ENCODE assay signal across 17 cellular contexts in genomic region chr18:28541276-28541930, GRCh38.
DNase-seq lines count a peak whose midpoint lies in the region; ATAC-seq and TF ChIP-seq lines count a peak whose summit lies in the region.
"Had no signal": no experiment of that assay in that cellular context is flagged by ENCODE, and none has a peak within 500 bp of the region (broad histone marks: within the 10 kb centered on the region; RNA-seq: fewer than 3 reads in every experiment).

No MANE protein-coding gene starts in this region.

- TF ChIP-seq CTCF in gastroesophageal sphincter (IDR thresholded peaks at IDR 0.05) (no peak), mesothelial cell of epicardium (IDR thresholded peaks at IDR 0.05; ENCODE audit: unreplicated experiment) (no peak), tibial nerve (IDR thresholded peaks at IDR 0.05) (no peak), glutamatergic neuron (IDR thresholded peaks at IDR 0.05; ENCODE audit: partially characterized antibody, unreplicated experiment) (no peak)

- H3K27ac Mint-ChIP-seq in mesothelial cell of epicardium (peak overlapping the region; percentile 0), glutamatergic neuron (ENCODE audit: unreplicated experiment) (no peak overlapping the region)
- H3K27ac Mint-ChIP-seq: activated naive CD4-positive, alpha-beta T cell treated with anti-CD3 and anti-CD28 coated beads, Interleukin-2, amount 10 ng/mL, durations not matched to agents 7 days and 5 days had no signal

- H3K27ac ChIP-seq in gastroesophageal sphincter = no peak overlapping the region
- H3K27ac ChIP-seq in tibial nerve = peak overlapping the region in 2 of 4 donors; percentile 60 to 66
- H3K27ac ChIP-seq: breast epithelium, neutrophil, thyroid gland had no signal

- ATAC-seq in gastroesophageal sphincter (peak; percentile 69), GM18520 (IDR thresholded peaks at IDR 0.05; ENCODE audit: unreplicated experiment) (no peak)

- no peaks in the 10 kb centered on the region for H3K36me3 Mint-ChIP-seq in mesothelial cell of epicardium
- H3K36me3 Mint-ChIP-seq in glutamatergic neuron (ENCODE audit: unreplicated experiment) = no peaks in the 10 kb centered on the region
- H3K36me3 Mint-ChIP-seq: activated naive CD4-positive, alpha-beta T cell treated with anti-CD3 and anti-CD28 coated beads, Interleukin-2, amount 10 ng/mL, durations not matched to agents 7 days and 5 days had no signal

- H3K9me3 Mint-ChIP-seq in mesothelial cell of epicardium (peaks cover 3% of the 10 kb centered on the region), glutamatergic neuron (ENCODE audit: unreplicated experiment) (peaks cover 2% of the 10 kb centered on the region)

- H3K4me3 Mint-ChIP-seq in mesothelial cell of epicardium = no peak overlapping the region
- H3K4me3 Mint-ChIP-seq in glutamatergic neuron (ENCODE audit: unreplicated experiment) = no peak overlapping the region
- H3K4me3 Mint-ChIP-seq: activated naive CD4-positive, alpha-beta T cell treated with anti-CD3 and anti-CD28 coated beads, Interleukin-2, amount 10 ng/mL, durations not matched to agents 7 days and 5 days had no signal

- WGBS in gastroesophageal sphincter (ENCODE audit: low coverage in 1 of 2), 2 donors = 19 to 20% methylated on average over 3 of the region's 3 CpGs
- 13 to 15% methylated on average over 3 of the region's 3 CpGs for WGBS in tibial nerve, 2 donors

- no peaks in the 10 kb centered on the region for H3K27me3 Mint-ChIP-seq in mesothelial cell of epicardium (ENCODE audit: low read depth)
- H3K27me3 Mint-ChIP-seq in glutamatergic neuron (ENCODE audit: unreplicated experiment) = no peaks in the 10 kb centered on the region
- H3K27me3 Mint-ChIP-seq: activated naive CD4-positive, alpha-beta T cell treated with anti-CD3 and anti-CD28 coated beads, Interleukin-2, amount 10 ng/mL, durations not matched to agents 7 days and 5 days had no signal

- H3K9me3 ChIP-seq in adipocyte (ENCODE audit: control insufficient read depth, low read length) (no peaks in the 10 kb centered on the region), gastroesophageal sphincter (no peaks in the 10 kb centered on the region), tibial nerve (no peaks in the 10 kb centered on the region)
- H3K9me3 ChIP-seq: breast epithelium, neutrophil, thyroid gland had no signal

- H3K4me1 ChIP-seq in adipocyte (ENCODE audit: control insufficient read depth, insufficient read depth, low read length) (no peaks in the 10 kb centered on the region), gastroesophageal sphincter (no peaks in the 10 kb centered on the region), tibial nerve (peaks cover 0 to 14% (median 6%) of the 10 kb centered on the region in 4 donors)
- H3K4me1 ChIP-seq: breast epithelium, thyroid gland had no signal

- H3K4me1 Mint-ChIP-seq in mesothelial cell of epicardium (peaks cover 7% of the 10 kb centered on the region), glutamatergic neuron (ENCODE audit: low read depth, unreplicated experiment) (no peaks in the 10 kb centered on the region)
- H3K4me1 Mint-ChIP-seq: activated naive CD4-positive, alpha-beta T cell treated with anti-CD3 and anti-CD28 coated beads, Interleukin-2, amount 10 ng/mL, durations not matched to agents 7 days and 5 days had no signal

- no peaks in the 10 kb centered on the region for H3K36me3 ChIP-seq in adipocyte (ENCODE audit: control insufficient read depth, insufficient read depth, low read length, severe bottlenecking)
- H3K36me3 ChIP-seq in gastroesophageal sphincter = no peaks in the 10 kb centered on the region
- H3K36me3 ChIP-seq in tibial nerve = no peaks in the 10 kb centered on the region
- H3K36me3 ChIP-seq: breast epithelium, neutrophil, thyroid gland had no signal

- TF ChIP-seq EP300 in gastroesophageal sphincter (IDR thresholded peaks at IDR 0.05) (no peak), tibial nerve (IDR thresholded peaks at IDR 0.05) (peak in 1 of 2 donors; percentile 34)

- H3K27me3 ChIP-seq in adipocyte (replicated peaks; ENCODE audit: control insufficient read depth, insufficient read depth, low read length) (no peaks in the 10 kb centered on the region), gastroesophageal sphincter (no peaks in the 10 kb centered on the region), tibial nerve (no peaks in the 10 kb centered on the region)
- H3K27me3 ChIP-seq: breast epithelium, neutrophil, thyroid gland had no signal

- TF ChIP-seq POLR2A in gastroesophageal sphincter (IDR thresholded peaks at IDR 0.05) = no peak
- no peak for TF ChIP-seq POLR2A in tibial nerve (IDR thresholded peaks at IDR 0.05)

- H3K4me3 ChIP-seq in adipocyte (ENCODE audit: low read length) = no peak overlapping the region
- H3K4me3 ChIP-seq in gastroesophageal sphincter = no peak overlapping the region
- H3K4me3 ChIP-seq in tibial nerve = peak overlapping the region in 3 of 4 donors; percentile 0 to 6 (median 5)
- H3K4me3 ChIP-seq: thyroid gland had no signal

- H3K9ac ChIP-seq in adipocyte (ENCODE audit: low read length) = no peak overlapping the region

- DNase-seq in adipocyte (ENCODE audit: low read depth) (peak; percentile 25), mesothelial cell of epicardium (ENCODE audit: low spot score in 2 of 2, unreplicated experiment in 2 of 2) (no peak), tibial nerve (ENCODE audit: low spot score in 2 of 2) (peak in 1 of 2 donors; percentile 20), glutamatergic neuron (no peak), 8988T (no peak)
- DNase-seq: activated CD4-positive, alpha-beta T cell treated with anti-CD3 and anti-CD28 coated beads for 48 hours; activated naive CD4-positive, alpha-beta T cell treated with anti-CD3 and anti-CD28 coated beads, Interleukin-2, amount 10 ng/mL, durations not matched to agents 7 days and 5 days; DMS 273 treated with DMSO at 0.1 percent for 48 hours; effector memory CD4-positive, alpha-beta T cell; MM.1S; NCI-H187 treated with DMSO at 0.1 percent for 48 hours; NCI-H446 treated with DMSO at 0.1 percent for 48 hours; thyroid gland had no signal

Comparison
In these comparisons a context has a peak if more than half of its experiments do, and no peak if none do; other contexts are left out.
1. H3K4me3 ChIP-seq: peak in tibial nerve (3 of 4); none in adipocyte (single experiment) and gastroesophageal sphincter (0 of 2).